In the genomic region with DNA sequence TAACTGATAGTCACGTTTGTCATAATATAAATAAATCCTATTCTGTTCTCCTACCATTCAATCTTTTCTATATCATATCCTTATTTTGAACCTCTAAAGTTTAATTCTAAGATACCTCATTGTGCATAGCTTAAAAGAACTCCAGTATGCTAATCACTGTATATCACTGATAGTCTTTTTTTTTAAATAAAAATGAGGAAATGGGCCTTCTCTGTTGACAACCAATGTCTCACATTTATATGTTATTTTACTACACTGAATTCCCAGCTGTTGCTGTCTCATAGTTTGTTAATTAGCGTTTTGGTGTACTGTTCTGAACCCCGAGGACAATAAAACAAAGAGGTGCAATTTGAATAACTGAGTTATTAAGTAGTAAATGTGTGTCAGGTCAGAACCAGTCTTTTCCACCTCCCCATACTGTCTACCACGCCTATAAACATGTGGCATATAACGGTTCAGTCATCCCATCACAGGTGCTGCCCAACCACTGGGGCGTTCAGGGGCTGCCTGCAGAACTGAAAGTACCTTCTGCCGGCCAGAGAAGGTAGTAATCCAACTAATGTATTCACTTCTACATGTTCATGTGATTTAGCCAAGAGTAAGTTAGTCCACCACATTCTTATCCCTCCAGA, we compare ENCODE assay signal across 11 cellular contexts. TPM values are rescaled to one million over a fixed set of nuclear protein-coding genes. Genes with fewer than 3 reads are reported as not detected.
DNase-seq lines count a peak whose midpoint lies in the region; ATAC-seq and TF ChIP-seq lines count a peak whose summit lies in the region.
"Had no signal": no experiment of that assay in that cellular context is flagged by ENCODE, and none has a peak within 500 bp of the region (broad histone marks: within the 10 kb centered on the region; RNA-seq: fewer than 3 reads in every experiment).

No MANE protein-coding gene starts in this region.

- H3K36me3 Mint-ChIP-seq in Calu3 (ENCODE audit: insufficient read depth, unreplicated experiment), result peaks cover 5% of the 10 kb centered on the region

- H3K27me3 Mint-ChIP-seq in Calu3 (ENCODE audit: unreplicated experiment), result no peaks in the 10 kb centered on the region
- H3K27me3 Mint-ChIP-seq: stimulated activated naive CD8-positive, alpha-beta T cell treated with anti-CD3 and anti-CD28 coated beads, Interleukin-15, Interleukin-2, amounts not matched to agents 100 ng/mL and 50 ng/mL, for 24 hours had no signal

- no peaks in the 10 kb centered on the region for H3K4me1 ChIP-seq in testis

- no peak for TF ChIP-seq POLR2A in testis (IDR thresholded peaks at IDR 0.05)

- no peak for TF ChIP-seq CTCF in Calu3 (IDR thresholded peaks at IDR 0.05; ENCODE audit: unreplicated experiment)
- no peak for TF ChIP-seq CTCF in testis (IDR thresholded peaks at IDR 0.05)

- H3K27ac Mint-ChIP-seq in Calu3 (ENCODE audit: unreplicated experiment), result no peak overlapping the region
- H3K27ac Mint-ChIP-seq: stimulated activated naive CD8-positive, alpha-beta T cell treated with anti-CD3 and anti-CD28 coated beads, Interleukin-15, Interleukin-2, amounts not matched to agents 100 ng/mL and 50 ng/mL, for 24 hours had no signal

- H3K4me3 ChIP-seq in testis, result no peak overlapping the region
- H3K4me3 ChIP-seq: K562 had no signal

- DNase-seq in left colon (no peak), ecto neural progenitor cell (ENCODE audit: low spot score) (no peak), Calu3 (no peak), testis (no peak), NOMO-1 treated with DMSO at 0.1 percent for 48 hours (lab: John Stamatoyannopoulos, UW; ENCODE audit: unreplicated experiment) (no peak)

- H3K4me1 Mint-ChIP-seq in Calu3 (ENCODE audit: low read depth, unreplicated experiment), result no peaks in the 10 kb centered on the region

- WGBS in testis, 2 donors, result 90 to 93% methylated on average over 7 of the region's 7 CpGs

- peak; percentile 96 for ATAC-seq in GM18858 (IDR thresholded peaks at IDR 0.05; ENCODE audit: unreplicated experiment)
- ATAC-seq in GM21576 (IDR thresholded peaks at IDR 0.05; ENCODE audit: unreplicated experiment), result peak; percentile 97
- peak; percentile 99 for ATAC-seq in HG03432 (IDR thresholded peaks at IDR 0.05; ENCODE audit: unreplicated experiment)
- ATAC-seq in left colon, result peak; percentile 31
- ATAC-seq: K562, Panc1 had no signal

- no peaks in the 10 kb centered on the region for H3K9me3 Mint-ChIP-seq in Calu3 (ENCODE audit: low read depth, unreplicated experiment)

- no peak overlapping the region for H3K27ac ChIP-seq in testis

- no TSS peak for BruUV-seq in Calu3 (replicated peaks; lab: Mats Ljungman, UMichigan)

- intact Hi-C loops in left colon (cut with DNase I, micrococcal nuclease), result no loop called here
- intact Hi-C loops in Calu3 (cut with micrococcal nuclease; ENCODE audit: unreplicated experiment), result no loop called here
- intact Hi-C loops in testis (cut with DNase I; ENCODE audit: low total_unique reads), result no loop called here

- CTCF ChIA-PET in Calu3 (lab: Charles Lee), result no interaction called here

- H3K4me3 Mint-ChIP-seq in Calu3 (ENCODE audit: low read depth, unreplicated experiment), result no peak overlapping the region
- H3K4me3 Mint-ChIP-seq: stimulated activated naive CD8-positive, alpha-beta T cell treated with anti-CD3 and anti-CD28 coated beads, Interleukin-15, Interleukin-2, amounts not matched to agents 100 ng/mL and 50 ng/mL, for 24 hours had no signal

- no peaks in the 10 kb centered on the region for H3K9me3 ChIP-seq in testis

- H3K27me3 ChIP-seq in testis, result no peaks in the 10 kb centered on the region

- H3K36me3 ChIP-seq in testis (ENCODE audit: low read depth, missing control alignments), result no peaks in the 10 kb centered on the region

RNA-seq across cellular contexts. Expression of a gene that starts 14.9 kb away (rescaled TPM):
- 10 to 100 TPM; 36.7 to 50.2 TPM for total RNA-seq in left colon
- 17.9 and 26.2 TPM in 2 replicates for total RNA-seq in Calu3 (2022)
- total RNA-seq in testis, result 10 to 100 TPM; 65.9 to 73.6 TPM
- polyA plus RNA-seq in testis (ENCODE audit: insufficient read depth, low read depth, low replicate concordance), result 33.0 TPM

Comparison
In these comparisons a context has a peak if more than half of its experiments do, and no peak if none do; other contexts are left out.
1. ATAC-seq: peak in every context shown above with its lines; median percentile 99 in HG03432; 97 in GM21576; 96 in GM18858; 31 in left colon.